Comparison of ENCODE assay signal across 8 cellular contexts in the genomic region with DNA sequence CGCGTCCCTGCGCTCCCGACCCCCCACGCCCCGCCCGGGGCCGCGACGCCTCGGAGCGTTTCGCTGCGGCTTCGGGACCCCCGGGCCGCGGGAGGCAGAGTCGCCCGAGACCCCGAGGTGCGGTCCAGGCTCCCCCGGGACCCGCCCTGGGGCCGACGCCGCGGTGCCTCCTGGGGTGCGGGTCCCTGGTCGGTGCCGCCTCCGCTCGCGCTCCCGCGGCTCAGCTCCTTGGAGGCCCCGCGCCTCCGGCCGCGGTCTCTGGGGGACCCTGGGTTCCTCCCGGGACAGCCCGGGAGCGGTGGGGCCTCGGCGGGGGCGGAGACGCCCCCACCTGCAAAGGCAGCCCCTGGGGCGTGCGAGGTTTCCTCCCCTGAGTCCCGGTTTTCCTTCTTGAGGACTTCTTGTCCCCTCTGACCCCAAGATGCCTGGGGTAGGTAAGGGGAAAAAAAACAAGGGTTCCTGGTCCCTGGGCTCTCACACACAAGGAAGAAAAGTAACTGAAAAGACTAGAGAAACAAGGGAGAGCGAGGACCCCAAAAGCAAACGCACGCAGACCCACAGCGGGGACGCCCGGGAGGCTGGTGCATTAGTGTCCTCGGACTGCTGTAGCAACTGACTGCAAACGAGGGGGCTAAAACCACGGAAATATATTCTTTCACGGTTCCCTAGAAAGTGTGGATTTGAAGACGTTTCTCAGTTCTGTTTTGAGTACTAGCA. TPM values are rescaled to one million over a fixed set of nuclear protein-coding genes. Genes with fewer than 3 reads are reported as not detected.
A peak's percentile ranks its signal among the peaks of the same experiment; 100 is the strongest.
DNase-seq lines count a peak whose midpoint lies in the region; ATAC-seq lines count a peak whose summit lies in the region.

No MANE protein-coding gene starts in this region.

- peaks cover 0 to 14% (median 7%) of the 10 kb centered on the region in 5 donors for H3K9me3 ChIP-seq in subcutaneous abdominal adipose tissue (ENCODE audit: control insufficient read depth in 5 of 5, low read length in 5 of 5)

- peaks cover 0 to 17% (median 7%) of the 10 kb centered on the region in 5 donors for H3K4me1 ChIP-seq in subcutaneous abdominal adipose tissue (ENCODE audit: control insufficient read depth in 5 of 5, insufficient read depth in 5 of 5, low read length in 5 of 5)

- H3K4me3 Mint-ChIP-seq in activated T-helper 2 cell treated with anti-CD3 and anti-CD28 coated beads, Interferon-gamma antibody, Interleukin-2, Interleukin-4, amounts not matched to agents 10 μg/mL and 5 μg/mL and 100 μg/mL, durations not matched to agents 14 hours and 24 hours and 36 hours (ENCODE audit: low read depth) = peak overlapping the region; percentile 49

- peak overlapping the region; percentile 64 to 90 (median 77) for H3K4me3 ChIP-seq in subcutaneous abdominal adipose tissue (ENCODE audit: low read depth in 1 of 5, low read length in 5 of 5)

- H3K9me3 Mint-ChIP-seq in activated T-helper 2 cell treated with anti-CD3 and anti-CD28 coated beads, Interferon-gamma antibody, Interleukin-2, Interleukin-4, amounts not matched to agents 10 μg/mL and 5 μg/mL and 100 μg/mL, durations not matched to agents 14 hours and 24 hours and 36 hours = peaks cover 23% of the 10 kb centered on the region

- H3K27ac Mint-ChIP-seq in activated T-helper 2 cell treated with anti-CD3 and anti-CD28 coated beads, Interferon-gamma antibody, Interleukin-2, Interleukin-4, amounts not matched to agents 10 μg/mL and 5 μg/mL and 100 μg/mL, durations not matched to agents 14 hours and 24 hours and 36 hours = no peak overlapping the region

- no peak overlapping the region for H3K27ac ChIP-seq in subcutaneous abdominal adipose tissue (ENCODE audit: low read depth, low read length)

- H3K27me3 Mint-ChIP-seq in activated T-helper 2 cell treated with anti-CD3 and anti-CD28 coated beads, Interferon-gamma antibody, Interleukin-2, Interleukin-4, amounts not matched to agents 10 μg/mL and 5 μg/mL and 100 μg/mL, durations not matched to agents 14 hours and 24 hours and 36 hours (ENCODE audit: low read depth) = peaks cover 7% of the 10 kb centered on the region

- peaks cover 0 to 9% (median 0%) of the 10 kb centered on the region in 5 donors for H3K36me3 ChIP-seq in subcutaneous abdominal adipose tissue (ENCODE audit: control insufficient read depth in 5 of 5, insufficient read depth in 5 of 5, low read length in 5 of 5)

- DNase-seq in EL = peak; percentile 4
- no peak for DNase-seq in activated T-helper 2 cell treated with anti-CD3 and anti-CD28 coated beads, Interferon-gamma antibody, Interleukin-2, Interleukin-4, amounts not matched to agents 10 μg/mL and 5 μg/mL and 100 μg/mL, durations not matched to agents 14 hours and 24 hours and 36 hours (ENCODE audit: low spot score)
- DNase-seq in iPS-NIHi11 (ENCODE audit: low spot score) = peak; percentile 55
- no peak for DNase-seq in DMS153 (lab: John Stamatoyannopoulos, UW)
- no peak for DNase-seq in NOMO-1 treated with DMSO at 0.1 percent for 48 hours (lab: John Stamatoyannopoulos, UW; ENCODE audit: unreplicated experiment)

- intact Hi-C loops in activated T-helper 2 cell treated with anti-CD3 and anti-CD28 coated beads, Interferon-gamma antibody, Interleukin-2, Interleukin-4, amounts not matched to agents 10 μg/mL and 5 μg/mL and 100 μg/mL, durations not matched to agents 14 hours and 24 hours and 36 hours (cut with micrococcal nuclease) = no loop called here

- no peaks in the 10 kb centered on the region for H3K4me1 Mint-ChIP-seq in activated T-helper 2 cell treated with anti-CD3 and anti-CD28 coated beads, Interferon-gamma antibody, Interleukin-2, Interleukin-4, amounts not matched to agents 10 μg/mL and 5 μg/mL and 100 μg/mL, durations not matched to agents 14 hours and 24 hours and 36 hours (ENCODE audit: low read depth)

- ATAC-seq in HG02678 (IDR thresholded peaks at IDR 0.05; ENCODE audit: unreplicated experiment) (peak; percentile 7), GM19035 (IDR thresholded peaks at IDR 0.05; ENCODE audit: unreplicated experiment) (no peak)

- H3K27me3 ChIP-seq in subcutaneous abdominal adipose tissue (ENCODE audit: control insufficient read depth in 5 of 5, insufficient read depth in 4 of 5, low read length in 5 of 5) = no peaks in the 10 kb centered on the region

- H3K36me3 Mint-ChIP-seq in activated T-helper 2 cell treated with anti-CD3 and anti-CD28 coated beads, Interferon-gamma antibody, Interleukin-2, Interleukin-4, amounts not matched to agents 10 μg/mL and 5 μg/mL and 100 μg/mL, durations not matched to agents 14 hours and 24 hours and 36 hours (ENCODE audit: low read depth) = peaks cover 2% of the 10 kb centered on the region

- H3K9ac ChIP-seq in subcutaneous abdominal adipose tissue (ENCODE audit: low read length in 5 of 5) = peak overlapping the region; percentile 22 to 82 (median 60)

RNA-seq across cellular contexts. Expression of a gene that starts 0.7 kb away (rescaled TPM):
- total RNA-seq in activated T-helper 2 cell treated with anti-CD3 and anti-CD28 coated beads, Interferon-gamma antibody, Interleukin-2, Interleukin-4, amounts not matched to agents 10 μg/mL and 5 μg/mL and 100 μg/mL, durations not matched to agents 14 hours and 24 hours and 36 hours = 0.66 and 1.3 TPM in 2 replicates

RNA-seq across cellular contexts. Expression of a gene that starts 22.3 kb away (rescaled TPM):
- total RNA-seq in activated T-helper 2 cell treated with anti-CD3 and anti-CD28 coated beads, Interferon-gamma antibody, Interleukin-2, Interleukin-4, amounts not matched to agents 10 μg/mL and 5 μg/mL and 100 μg/mL, durations not matched to agents 14 hours and 24 hours and 36 hours = 2.3 and 2.4 TPM in 2 replicates

RNA-seq across cellular contexts. Expression of a gene that starts 25.1 kb away (rescaled TPM):
- not detected in 2 replicates for total RNA-seq in activated T-helper 2 cell treated with anti-CD3 and anti-CD28 coated beads, Interferon-gamma antibody, Interleukin-2, Interleukin-4, amounts not matched to agents 10 μg/mL and 5 μg/mL and 100 μg/mL, durations not matched to agents 14 hours and 24 hours and 36 hours

RNA-seq across cellular contexts. Expression of a gene that starts 56.7 kb away (rescaled TPM):
- 178 TPM in 2 replicates for total RNA-seq in activated T-helper 2 cell treated with anti-CD3 and anti-CD28 coated beads, Interferon-gamma antibody, Interleukin-2, Interleukin-4, amounts not matched to agents 10 μg/mL and 5 μg/mL and 100 μg/mL, durations not matched to agents 14 hours and 24 hours and 36 hours

RNA-seq across cellular contexts. Expression of a gene that starts 58.7 kb away (rescaled TPM):
- 2.7 and 3.1 TPM in 2 replicates for total RNA-seq in activated T-helper 2 cell treated with anti-CD3 and anti-CD28 coated beads, Interferon-gamma antibody, Interleukin-2, Interleukin-4, amounts not matched to agents 10 μg/mL and 5 μg/mL and 100 μg/mL, durations not matched to agents 14 hours and 24 hours and 36 hours

Comparison
In these comparisons a context has a peak if more than half of its experiments do, and no peak if none do; other contexts are left out.
1. DNase-seq: peak in EL (single experiment) and iPS-NIHi11 (single experiment); none in activated T-helper 2 cell treated with anti-CD3 and anti-CD28 coated beads, Interferon-gamma antibody, Interleukin-2, Interleukin-4, amounts not matched to agents 10 μg/mL and 5 μg/mL and 100 μg/mL, durations not matched to agents 14 hours and 24 hours and 36 hours (single experiment), DMS153 (single experiment) and NOMO-1 treated with DMSO at 0.1 percent for 48 hours (single experiment).